In the genomic region with DNA sequence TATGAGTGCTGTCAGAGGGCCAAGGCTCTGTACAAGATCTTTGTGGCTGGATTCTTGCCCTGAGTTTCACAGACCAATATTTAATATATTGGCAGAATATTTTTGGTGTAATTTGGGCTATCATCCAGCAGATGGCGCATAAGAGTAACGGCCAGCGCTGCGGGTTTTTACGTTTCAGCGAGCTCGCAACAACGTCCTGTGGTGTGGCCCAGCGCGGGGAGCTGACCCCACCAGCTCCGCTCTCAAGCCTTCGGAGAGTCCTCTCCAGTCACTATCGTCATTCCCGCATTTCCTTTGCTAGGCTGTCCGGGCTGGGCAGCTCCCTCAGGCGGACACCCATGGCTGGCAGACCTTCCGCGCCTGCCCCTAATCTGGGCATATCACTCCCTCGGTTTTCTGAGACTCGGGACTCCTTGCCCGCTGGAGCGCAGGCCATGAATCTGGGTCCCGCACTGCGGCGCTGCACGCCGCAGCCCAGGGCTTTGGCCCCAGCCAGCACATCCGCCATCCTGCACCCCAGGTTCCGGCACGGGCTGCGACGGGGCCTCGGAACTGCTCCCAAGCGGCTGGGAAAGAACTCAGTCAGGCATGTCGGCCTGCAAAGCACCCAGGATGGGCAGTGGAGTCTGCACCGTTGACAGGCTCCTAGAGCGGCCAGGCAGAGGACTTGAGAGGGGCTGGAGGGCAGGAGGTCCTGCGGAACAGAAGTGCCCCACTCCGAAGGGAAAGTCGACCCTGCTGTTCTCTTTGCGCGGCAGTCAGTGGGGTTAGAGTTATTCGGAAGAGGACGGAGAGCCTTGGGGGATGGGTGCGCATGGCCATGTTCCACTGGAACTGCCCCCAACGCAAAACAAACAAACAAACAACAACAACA, we compare ENCODE assay signal across 8 cellular contexts. TPM values are rescaled to one million over a fixed set of nuclear protein-coding genes. Genes with fewer than 3 reads are reported as not detected.
DNase-seq lines count a peak whose midpoint lies in the region; FAIRE-seq and TF ChIP-seq lines count a peak whose summit lies in the region.

No MANE protein-coding gene starts in this region.

- H3K36me3 ChIP-seq in astrocyte (ENCODE audit: insufficient read depth, low read length), result no peaks in the 10 kb centered on the region

- no peaks in the 10 kb centered on the region for H3K27me3 ChIP-seq in astrocyte (ENCODE audit: insufficient read depth, low read length)

- no peaks in the 10 kb centered on the region for H3K79me2 ChIP-seq in astrocyte (ENCODE audit: insufficient read depth, low read length)

- no peaks in the 10 kb centered on the region for H3K27me3 Mint-ChIP-seq in astrocyte (ENCODE audit: low read depth, unreplicated experiment)

- H3K36me3 Mint-ChIP-seq in astrocyte (ENCODE audit: low read depth, unreplicated experiment), result no peaks in the 10 kb centered on the region

- peaks cover 3% of the 10 kb centered on the region for H3K9me3 Mint-ChIP-seq in astrocyte (ENCODE audit: unreplicated experiment)

- H2AFZ ChIP-seq in astrocyte (ENCODE audit: low read depth, low read length), result peak overlapping the region; percentile 98

- DNase-seq in AG08395 (ENCODE audit: low spot score) (peak; percentile 76), GM19240 (ENCODE audit: insufficient read length, low spot score) (peak; percentile 9), M059J (ENCODE audit: low read depth) (peak; percentile 71), T-helper 22 cell (ENCODE audit: low read depth) (peak; percentile 8), astrocyte (ENCODE audit: low read depth) (peak; percentile 51), hippocampal formation (lab: John Stamatoyannopoulos, UW) (peak; percentile 67 to 89), putamen (ENCODE audit: low spot score) (peak; percentile 73), urothelium cell line (ENCODE audit: low spot score) (peak; percentile 83)

- peak overlapping the region; percentile 94 for H3K4me2 ChIP-seq in astrocyte (ENCODE audit: low read length)

- H3K4me3 ChIP-seq in astrocyte (ENCODE audit: insufficient read depth, low read depth, low read length), result peak overlapping the region; percentile 67

- H3K9me3 ChIP-seq in astrocyte (ENCODE audit: insufficient read depth, low read depth, low read length), result no peaks in the 10 kb centered on the region

- H3K4me1 ChIP-seq in astrocyte (ENCODE audit: insufficient read depth, low read length), result peaks cover 3% of the 10 kb centered on the region

- FAIRE-seq in astrocyte (lab: Jason Lieb, UNC) (no peak), urothelium cell line (lab: Jason Lieb, UNC) (peak; percentile 58)

- peak overlapping the region; percentile 84 for H3K4me3 Mint-ChIP-seq in astrocyte (ENCODE audit: unreplicated experiment)

- H3K27ac ChIP-seq in astrocyte (ENCODE audit: low read depth, low read length), result peak overlapping the region; percentile 49

- peak; percentile 69 for TF ChIP-seq CTCF in astrocyte (IDR thresholded peaks at IDR 0.05; ENCODE audit: insufficient read depth, low read depth, low read length)

- peak overlapping the region; percentile 79 for H3K9ac ChIP-seq in astrocyte (ENCODE audit: low read length)

- H4K20me1 ChIP-seq in astrocyte (ENCODE audit: insufficient read depth, low read length), result no peaks in the 10 kb centered on the region

- H3K4me1 Mint-ChIP-seq in astrocyte (ENCODE audit: low read depth, unreplicated experiment), result no peaks in the 10 kb centered on the region

- peak overlapping the region; percentile 93 for H3K27ac Mint-ChIP-seq in astrocyte (ENCODE audit: unreplicated experiment)

RNA-seq across cellular contexts. Expression of a gene that starts 18.4 kb away (rescaled TPM):
- 5.3 and 5.5 TPM in 2 replicates for total RNA-seq in M059J (2014; rRNA removed; shearing (Covaris generic))
- 0.96 and 0.98 TPM in 2 replicates for total RNA-seq in astrocyte

RNA-seq across cellular contexts. Expression of a gene that starts 23.5 kb away (rescaled TPM):
- 38.9 and 40.5 TPM in 2 replicates for total RNA-seq in M059J (2014; rRNA removed; shearing (Covaris generic))
- 1.1 and 1.4 TPM in 2 replicates for total RNA-seq in astrocyte

RNA-seq across cellular contexts. Expression of a gene that starts 25.3 kb away (rescaled TPM):
- 0.37 and 1.2 TPM in 2 replicates for total RNA-seq in M059J (2014; rRNA removed; shearing (Covaris generic))
- total RNA-seq in astrocyte, result 0.45 TPM in 1 of 2 replicates, not detected in the other

RNA-seq across cellular contexts. Expression of a gene that starts 54.7 kb away (rescaled TPM):
- total RNA-seq in M059J (2014; rRNA removed; shearing (Covaris generic)), result 0.99 and 2.7 TPM in 2 replicates
- not detected in 2 replicates for total RNA-seq in astrocyte

RNA-seq across cellular contexts. Expression of a gene that starts 59.2 kb away (rescaled TPM):
- total RNA-seq in M059J (2014; rRNA removed; shearing (Covaris generic)), result 69.5 and 78.6 TPM in 2 replicates
- 108 and 119 TPM in 2 replicates for total RNA-seq in astrocyte

Comparison
In these comparisons a context has a peak if more than half of its experiments do, and no peak if none do; other contexts are left out.
1. Peak in every context shown above with its lines: DNase-seq, H3K4me3 ChIP-seq and H3K27ac ChIP-seq.
2. DNase-seq: peak in every context shown above with its lines; median percentile 83 in urothelium cell line; 78 in hippocampal formation; 76 in AG08395; 73 in putamen; 71 in M059J; 51 in astrocyte; 9 in GM19240; 8 in T-helper 22 cell.
3. RNA of a gene that starts 23.5 kb away (total RNA-seq): 38.9 to 40.5 TPM in M059J; 1.1 to 1.4 TPM in astrocyte; every median in the first group is over 10 times any median in the second.